In the genomic region with DNA sequence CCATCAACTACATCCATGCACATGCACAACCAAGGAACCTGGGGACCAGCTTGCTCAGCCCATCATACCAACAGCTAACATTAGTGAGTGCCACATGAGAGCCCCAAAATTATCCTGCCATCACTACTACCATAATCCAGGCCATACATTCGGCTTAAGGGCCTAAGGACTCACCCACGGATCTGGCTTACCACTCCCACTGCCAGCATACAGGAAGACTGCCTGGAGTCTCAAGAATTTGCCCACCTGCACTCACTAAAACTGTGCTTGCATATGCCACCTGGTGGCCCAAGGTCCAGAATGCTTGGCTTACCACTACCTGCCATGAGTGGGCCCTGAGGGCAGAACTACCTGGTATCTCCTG, we compare ENCODE assay signal across 21 cellular contexts.
DNase-seq lines count a peak whose midpoint lies in the region; ATAC-seq and TF ChIP-seq lines count a peak whose summit lies in the region.
"Had no signal": no experiment of that assay in that cellular context is flagged by ENCODE, and none has a peak within 500 bp of the region (broad histone marks: within the 10 kb centered on the region; RNA-seq: fewer than 3 reads in every experiment).

No MANE protein-coding gene starts in this region.

- peak overlapping the region; percentile 58 for H3K4me3 ChIP-seq in HUES6 (ENCODE audit: low read depth, low read length)
- no peak overlapping the region for H3K4me3 ChIP-seq in endodermal cell (ENCODE audit: low read length)
- no peak overlapping the region for H3K4me3 ChIP-seq in spleen

- no peak for ATAC-seq in GM21447 (IDR thresholded peaks at IDR 0.05; ENCODE audit: unreplicated experiment)
- ATAC-seq: PC-3, SK-N-SH treated with all-trans-retinoic acid at 6 μM for 48 hours had no signal

- H3K27ac Mint-ChIP-seq in endodermal cell = peak overlapping the region; percentile 12
- H3K27ac Mint-ChIP-seq: CD8-positive, alpha-beta memory T cell had no signal

- H3K4me3 Mint-ChIP-seq in endodermal cell = peak overlapping the region; percentile 64
- H3K4me3 Mint-ChIP-seq: CD8-positive, alpha-beta memory T cell had no signal

- no peak for TF ChIP-seq POLR2A in spleen (IDR thresholded peaks at IDR 0.05)

- H3K36me3 Mint-ChIP-seq in endodermal cell (ENCODE audit: low read depth) = peaks cover 11% of the 10 kb centered on the region

- H3K9ac ChIP-seq in HUES6 (ENCODE audit: low read length) (peak overlapping the region; percentile 94), endodermal cell (ENCODE audit: extremely low read depth, low read length, poor library complexity, severe bottlenecking) (no peak overlapping the region)

- H3K36me3 ChIP-seq in HUES6 (ENCODE audit: control insufficient read depth, insufficient read depth, low read length) (peaks cover 59% of the 10 kb centered on the region), endodermal cell (ENCODE audit: control insufficient read depth, insufficient read depth, low read length) (no peaks in the 10 kb centered on the region), spleen (no peaks in the 10 kb centered on the region)

- H3K9me3 ChIP-seq in HUES6 (ENCODE audit: control insufficient read depth, insufficient read depth, low read depth, low read length) (no peaks in the 10 kb centered on the region), endodermal cell (ENCODE audit: control insufficient read depth, low read length) (no peaks in the 10 kb centered on the region), spleen (peaks cover 0 to 6% (median 0%) of the 10 kb centered on the region in 8 donors)

- DNase-seq in endodermal cell (peak; percentile 72), islet precursor cell (peak; percentile 58), SKM-1 (lab: John Stamatoyannopoulos, UW; ENCODE audit: unreplicated experiment) (no peak), midbrain (lab: John Stamatoyannopoulos, UW) (no peak), spleen (no peak)
- DNase-seq: ACHN; C1 segment of cervical spinal cord; CD8-positive, alpha-beta memory T cell; DMS79; KG1; NCI-H1105 treated with DMSO at 0.1 percent for 48 hours; NCI-H1694; NCI-H2107; NCI-H226; NCI-H524; PC-3; SIG-M5 had no signal

- intact Hi-C loops in spleen (cut with DNase I; ENCODE audit: low total_unique reads) = no loop called here

- 48 to 57% methylated on average over 1 to 2 of the region's 2 CpGs for WGBS in endodermal cell (ENCODE audit: insufficient coverage in 1 of 2, insufficient read length in 1 of 2), 2 experiments
- WGBS in spleen, 5 donors = 30 to 83% (median 65%) methylated on average over 1 to 2 of the region's 2 CpGs

- TF ChIP-seq CTCF in endodermal cell (conservative IDR thresholded peaks at IDR 0.05) (peak; percentile 65), spleen (IDR thresholded peaks at IDR 0.05 in 8 of 11, conservative IDR thresholded peaks at IDR 0.05 in 3 of 11) (no peak)

- no peaks in the 10 kb centered on the region for H3K9me3 Mint-ChIP-seq in endodermal cell

- peaks cover 22% of the 10 kb centered on the region for H3K27me3 Mint-ChIP-seq in endodermal cell (ENCODE audit: insufficient read depth)
- H3K27me3 Mint-ChIP-seq: CD8-positive, alpha-beta memory T cell had no signal

- H3K27ac ChIP-seq in HUES6 (ENCODE audit: low read depth, low read length) (peak overlapping the region; percentile 30), endodermal cell (ENCODE audit: low read depth, low read length) (no peak overlapping the region), spleen (no peak overlapping the region)
- H3K27ac ChIP-seq: RWPE1 had no signal

- H3K4me1 ChIP-seq in HUES6 (ENCODE audit: control insufficient read depth, insufficient read depth, low read length) (peaks cover 28% of the 10 kb centered on the region), endodermal cell (ENCODE audit: control insufficient read depth, insufficient read depth, low read length) (peaks cover 5% of the 10 kb centered on the region), spleen (no peaks in the 10 kb centered on the region)

- H3K4me1 Mint-ChIP-seq in endodermal cell = peaks cover 56% of the 10 kb centered on the region
- H3K4me1 Mint-ChIP-seq: CD8-positive, alpha-beta memory T cell had no signal

- H3K27me3 ChIP-seq in HUES6 (ENCODE audit: control insufficient read depth, insufficient read depth, low read length) (no peaks in the 10 kb centered on the region), endodermal cell (ENCODE audit: control insufficient read depth, insufficient read depth, low read length, poor library complexity, severe bottlenecking) (peaks cover 9% of the 10 kb centered on the region), spleen (replicated peaks in 1 of 7) (no peaks in the 10 kb centered on the region)

Comparison
In these comparisons a context has a peak if more than half of its experiments do, and no peak if none do; other contexts are left out.
1. DNase-seq: peak in endodermal cell (single experiment) and islet precursor cell (single experiment); none in SKM-1 (single experiment), midbrain (single experiment) and spleen (single experiment).